1 cellular context compared by ENCODE assay signal in genomic region chr9:35604578-35605335, GRCh38.
TF ChIP-seq lines count a peak whose summit lies in the region.

TSS of gene TESK1 (plus strand) at chr9:35605262. CDS start at chr9:35605620, 358 bp downstream.

TF ChIP-seq in HepG2, 621 proteins besides CTCF, POLR2A, EP300 and RAD21 (continued from another document and continues in another):
- TF ChIP-seq SNAPC4 (CRISPR knock-in tag; IDR thresholded peaks at IDR 0.05) = 0 out of 2 replicates have a peak, but pooled peaks have one; percentile 4
- no peak for TF ChIP-seq ZGPAT (CRISPR knock-in tag; IDR thresholded peaks at IDR 0.05)
- no peak for TF ChIP-seq PAWR (CRISPR knock-in tag; IDR thresholded peaks at IDR 0.05; ENCODE audit: borderline replicate concordance)
- no peak for TF ChIP-seq ZNF20 (CRISPR knock-in tag; IDR thresholded peaks at IDR 0.05)
- no peak for TF ChIP-seq MLXIP (CRISPR knock-in tag; IDR thresholded peaks at IDR 0.05; ENCODE audit: borderline replicate concordance)
- TF ChIP-seq HIC2 (CRISPR knock-in tag; IDR thresholded peaks at IDR 0.05; ENCODE audit: low read depth) = no peak
- TF ChIP-seq ESRRA (CRISPR knock-in tag; IDR thresholded peaks at IDR 0.05; ENCODE audit: low read depth) = no peak; the same call in 1 of the 2 replicates
- TF ChIP-seq DR1 (CRISPR knock-in tag; IDR thresholded peaks at IDR 0.05) = no peak
- no peak for TF ChIP-seq ZNF260 (CRISPR knock-in tag; IDR thresholded peaks at IDR 0.05; ENCODE audit: borderline replicate concordance, low read depth)
- TF ChIP-seq NAIF1 (CRISPR knock-in tag; IDR thresholded peaks at IDR 0.05; ENCODE audit: borderline replicate concordance) = no peak
- no peak for TF ChIP-seq SETDB1 (CRISPR knock-in tag; IDR thresholded peaks at IDR 0.05; ENCODE audit: borderline replicate concordance)
- no peak for TF ChIP-seq MBD4 (IDR thresholded peaks at IDR 0.05; ENCODE audit: borderline replicate concordance, low read length)
- no peak for TF ChIP-seq GRHL1 (CRISPR knock-in tag; conservative IDR thresholded peaks at IDR 0.05)
- TF ChIP-seq ZNF343 (CRISPR knock-in tag; IDR thresholded peaks at IDR 0.05) = no peak
- no peak for TF ChIP-seq TOE1 (CRISPR knock-in tag; IDR thresholded peaks at IDR 0.05)
- no peak for TF ChIP-seq ZBTB1 (CRISPR knock-in tag; IDR thresholded peaks at IDR 0.05; ENCODE audit: borderline replicate concordance)
- TF ChIP-seq CEBPZ (IDR thresholded peaks at IDR 0.05; ENCODE audit: low read length) = no peak
- peak; percentile 50; the same call in 1 of the 2 replicates for TF ChIP-seq ZFP37 (CRISPR knock-in tag; IDR thresholded peaks at IDR 0.05; ENCODE audit: borderline replicate concordance)
- TF ChIP-seq PCBP1 (IDR thresholded peaks at IDR 0.05; ENCODE audit: borderline replicate concordance, low read depth, low read length) = 0 out of 2 replicates have a peak, but pooled peaks have one; percentile 67
- no peak for TF ChIP-seq NFRKB (IDR thresholded peaks at IDR 0.05)
- TF ChIP-seq EZH2 (conservative IDR thresholded peaks at IDR 0.05; ENCODE audit: low read depth, low read length) = no peak
- TF ChIP-seq ATAD3A (CRISPR knock-in tag; IDR thresholded peaks at IDR 0.05) = no peak
- no peak for TF ChIP-seq ZFP36L2 (CRISPR knock-in tag; IDR thresholded peaks at IDR 0.05)
- TF ChIP-seq ZNF672 (CRISPR knock-in tag; IDR thresholded peaks at IDR 0.05) = no peak
- TF ChIP-seq ZFP36L1 (CRISPR knock-in tag; IDR thresholded peaks at IDR 0.05) = no peak
- no peak for TF ChIP-seq ZNF256 (CRISPR knock-in tag; conservative IDR thresholded peaks at IDR 0.05)
- no peak for TF ChIP-seq NR2C2 (CRISPR knock-in tag; IDR thresholded peaks at IDR 0.05; ENCODE audit: borderline replicate concordance)
- peak; percentile 46; the same call in 1 of the 2 replicates for TF ChIP-seq ZNF772 (CRISPR knock-in tag; IDR thresholded peaks at IDR 0.05)
- no peak for TF ChIP-seq KLF13 (CRISPR knock-in tag; IDR thresholded peaks at IDR 0.05)
- no peak; the same call in 1 of the 2 replicates for TF ChIP-seq ZNF232 (CRISPR knock-in tag; IDR thresholded peaks at IDR 0.05; ENCODE audit: borderline replicate concordance)
- TF ChIP-seq KMT2A (CRISPR knock-in tag; IDR thresholded peaks at IDR 0.05) = no peak
- no peak for TF ChIP-seq HNF4A (CRISPR knock-in tag; IDR thresholded peaks at IDR 0.05)
- TF ChIP-seq ZNF33B (CRISPR knock-in tag; IDR thresholded peaks at IDR 0.05) = no peak
- no peak for TF ChIP-seq IRX3 (CRISPR knock-in tag; IDR thresholded peaks at IDR 0.05; ENCODE audit: borderline replicate concordance, low read depth)
